ENCODE assay signal across 17 cellular contexts in genomic region chr6:17103715-17104114, GRCh38. TPM values are rescaled to one million over a fixed set of nuclear protein-coding genes. Genes with fewer than 3 reads are reported as not detected.
DNase-seq lines count a peak whose midpoint lies in the region; ATAC-seq, FAIRE-seq and TF ChIP-seq lines count a peak whose summit lies in the region.
"Had no signal": no experiment of that assay in that cellular context is flagged by ENCODE, and none has a peak within 500 bp of the region (broad histone marks: within the 10 kb centered on the region; RNA-seq: fewer than 3 reads in every experiment).

No MANE protein-coding gene starts in this region.

- H3K27ac ChIP-seq in HEK293 (ENCODE audit: extremely low read depth, low read depth, low read length) = no peak overlapping the region
- H3K27ac ChIP-seq in WERI-Rb-1 = no peak overlapping the region
- no peak overlapping the region for H3K27ac ChIP-seq in lower lobe of right lung
- H3K27ac ChIP-seq: spleen had no signal

- H3K36me3 ChIP-seq in HEK293 (ENCODE audit: control insufficient read depth in 2 of 2, insufficient read depth in 1 of 2, low read length in 2 of 2) (no peaks in the 10 kb centered on the region), WERI-Rb-1 (no peaks in the 10 kb centered on the region), lower lobe of right lung (no peaks in the 10 kb centered on the region)
- H3K36me3 ChIP-seq: spleen had no signal

- no peak for FAIRE-seq in D721Med (lab: Jason Lieb, UNC)

- CTCF ChIA-PET in HEK293 (lab: Yijun Ruan, JAX) = no interaction called here

- peaks cover 3% of the 10 kb centered on the region; the same call in 1 of the 2 replicates for H3K4me1 ChIP-seq in HEK293 (ENCODE audit: control insufficient read depth, insufficient read depth, low read length)
- H3K4me1 ChIP-seq in lower lobe of right lung = peaks cover 11% of the 10 kb centered on the region

- ATAC-seq in GM18502 (IDR thresholded peaks at IDR 0.05; ENCODE audit: poor library complexity, unreplicated experiment) = no peak
- no peak for ATAC-seq in lower lobe of right lung

- POLR2A ChIA-PET in HEK293 (lab: Yijun Ruan, JAX) = no interaction called here

- TF ChIP-seq CTCF in D721Med (IDR thresholded peaks at IDR 0.05; ENCODE audit: insufficient read depth, missing control alignments) (peak; percentile 23), HEK293 (tag by site-specific recombination; IDR thresholded peaks at IDR 0.05) (no peak), WERI-Rb-1 (IDR thresholded peaks at IDR 0.05; ENCODE audit: low read depth, low read length) (peak; percentile 38; the same call in 1 of the 2 replicates), lower lobe of right lung (IDR thresholded peaks at IDR 0.05) (no peak)

- H3K9me3 ChIP-seq in HEK293 (ENCODE audit: control insufficient read depth, insufficient read depth, low read depth, low read length) (no peaks in the 10 kb centered on the region), WERI-Rb-1 (ENCODE audit: severe bottlenecking) (no peaks in the 10 kb centered on the region), lower lobe of right lung (no peaks in the 10 kb centered on the region)
- H3K9me3 ChIP-seq: Caco-2, spleen had no signal

- DNase-seq in D721Med (ENCODE audit: insufficient read length, low spot score) (no peak), WERI-Rb-1 (no peak), iris pigment epithelial cell (ENCODE audit: low read depth) (peak; percentile 18), AG20443 (ENCODE audit: low spot score) (no peak), lower lobe of right lung (no peak)
- DNase-seq: activated CD4-positive, alpha-beta T cell treated with anti-CD3 and anti-CD28 coated beads, Interleukin-2, amount 50 U/mL, for 1 hour; amygdala; Caco-2; NCI-H1092; NCI-H510A; spleen had no signal

- intact Hi-C loops in lower lobe of right lung (cut with DNase I) = no loop called here

- H3K4me3 ChIP-seq in HEK293 (ENCODE audit: low read depth, low read length) = no peak overlapping the region
- H3K4me3 ChIP-seq in WERI-Rb-1 (ENCODE audit: low read depth, low read length) = no peak overlapping the region
- no peak overlapping the region for H3K4me3 ChIP-seq in lower lobe of right lung
- H3K4me3 ChIP-seq: spleen had no signal

- H3K27me3 ChIP-seq in WERI-Rb-1 (ENCODE audit: insufficient read depth, low read depth, severe bottlenecking) (no peaks in the 10 kb centered on the region), lower lobe of right lung (ENCODE audit: low read depth) (peaks cover 20% of the 10 kb centered on the region)

TF ChIP-seq in HEK293, 187 proteins besides CTCF, POLR2A, EP300 and RAD21:
- TF ChIP-seq KLF7 (tag by site-specific recombination; IDR thresholded peaks at IDR 0.05; ENCODE audit: borderline replicate concordance) (0 out of 2 replicates have a peak, but pooled peaks have one; percentile 17), ZNF580 (tag by site-specific recombination; IDR thresholded peaks at IDR 0.05) (peak; percentile 65; the same call in 1 of the 2 replicates), SALL2 (tag by site-specific recombination; IDR thresholded peaks at IDR 0.05; ENCODE audit: borderline replicate concordance) (no peak), ZNF776 (tag by site-specific recombination; IDR thresholded peaks at IDR 0.05; ENCODE audit: borderline replicate concordance) (no peak), RBAK (tag by site-specific recombination; IDR thresholded peaks at IDR 0.05) (no peak), ZNF138 (tag by site-specific recombination; IDR thresholded peaks at IDR 0.05; ENCODE audit: borderline replicate concordance) (no peak), ZNF664 (tag by site-specific recombination; IDR thresholded peaks at IDR 0.05) (peak; percentile 83; the same call in 1 of the 2 replicates), ZNF366 (tag by site-specific recombination; conservative IDR thresholded peaks at IDR 0.05) (0 out of 2 replicates have a peak, but pooled peaks have one; percentile 50), ZNF677 (tag by site-specific recombination; IDR thresholded peaks at IDR 0.05) (no peak), ZNF26 (tag by site-specific recombination; IDR thresholded peaks at IDR 0.05) (no peak), KLF1 (tag by site-specific recombination; IDR thresholded peaks at IDR 0.05) (peak; percentile 64; the same call in 1 of the 2 replicates), BCL11B (tag by site-specific recombination; IDR thresholded peaks at IDR 0.05; ENCODE audit: low read depth) (no peak)
- TF ChIP-seq, protein P1, sequence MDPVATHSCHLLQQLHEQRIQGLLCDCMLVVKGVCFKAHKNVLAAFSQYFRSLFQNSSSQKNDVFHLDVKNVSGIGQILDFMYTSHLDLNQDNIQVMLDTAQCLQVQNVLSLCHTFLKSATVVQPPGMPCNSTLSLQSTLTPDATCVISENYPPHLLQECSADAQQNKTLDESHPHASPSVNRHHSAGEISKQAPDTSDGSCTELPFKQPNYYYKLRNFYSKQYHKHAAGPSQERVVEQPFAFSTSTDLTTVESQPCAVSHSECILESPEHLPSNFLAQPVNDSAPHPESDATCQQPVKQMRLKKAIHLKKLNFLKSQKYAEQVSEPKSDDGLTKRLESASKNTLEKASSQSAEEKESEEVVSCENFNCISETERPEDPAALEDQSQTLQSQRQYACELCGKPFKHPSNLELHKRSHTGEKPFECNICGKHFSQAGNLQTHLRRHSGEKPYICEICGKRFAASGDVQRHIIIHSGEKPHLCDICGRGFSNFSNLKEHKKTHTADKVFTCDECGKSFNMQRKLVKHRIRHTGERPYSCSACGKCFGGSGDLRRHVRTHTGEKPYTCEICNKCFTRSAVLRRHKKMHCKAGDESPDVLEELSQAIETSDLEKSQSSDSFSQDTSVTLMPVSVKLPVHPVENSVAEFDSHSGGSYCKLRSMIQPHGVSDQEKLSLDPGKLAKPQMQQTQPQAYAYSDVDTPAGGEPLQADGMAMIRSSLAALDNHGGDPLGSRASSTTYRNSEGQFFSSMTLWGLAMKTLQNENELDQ (tag by site-specific recombination; IDR thresholded peaks at IDR 0.05; ENCODE audit: low read depth) = no peak

RNA-seq across cellular contexts. Expression of gene STMND1, which starts 1.9 kb away (rescaled TPM):
- total RNA-seq in lower lobe of right lung = 4.9 TPM
- total RNA-seq: activated T-helper 1 cell treated with anti-CD3 and anti-CD28 coated beads, Interleukin-12 subunit alpha, Interleukin-12 subunit beta, Interleukin-2, Interleukin-4 antibody, amounts not matched to agents 30 ng/mL and 10 ng/mL and 1 ng/mL, durations not matched to agents 14 hours and 24 hours and 36 hours; Caco-2; dermis microvascular lymphatic vessel endothelial cell; osteocyte; RPMI7951; spleen had no signal

Comparison
In these comparisons a context has a peak if more than half of its experiments do, and no peak if none do; other contexts are left out.
1. CTCF ChIP-seq: peak in D721Med (single experiment) and WERI-Rb-1 (single experiment); none in HEK293 (single experiment) and lower lobe of right lung (single experiment).